8 cellular contexts compared by ENCODE assay signal in the genomic region with DNA sequence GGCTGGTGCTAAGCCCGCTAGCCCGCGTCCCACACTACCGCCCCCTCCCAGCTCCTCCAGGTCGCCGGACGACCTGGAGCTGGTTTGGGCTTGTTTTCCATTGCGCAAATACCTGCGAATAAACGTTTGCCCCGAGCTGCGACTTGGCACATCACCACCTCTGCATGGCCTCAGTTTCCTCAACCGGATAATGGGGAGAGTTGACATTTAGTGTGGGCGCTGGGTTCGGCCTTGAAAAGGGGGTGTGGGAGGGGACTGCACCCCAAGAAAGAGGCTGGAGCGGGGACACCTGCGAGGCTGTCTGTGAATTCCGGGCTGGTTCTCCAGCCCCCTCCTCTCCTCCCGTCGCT. TPM values are rescaled to one million over a fixed set of nuclear protein-coding genes. Genes with fewer than 3 reads are reported as not detected.
DNase-seq lines count a peak whose midpoint lies in the region; ATAC-seq and TF ChIP-seq lines count a peak whose summit lies in the region.

No MANE protein-coding gene starts in this region.

- TF ChIP-seq EP300 in suprapubic skin (IDR thresholded peaks at IDR 0.05), result no peak

- H3K27ac ChIP-seq in adrenal gland (peak overlapping the region; percentile 96 to 100 (median 98)), suprapubic skin (peak overlapping the region; percentile 91)

- TF ChIP-seq CTCF in BJ (IDR thresholded peaks at IDR 0.05; ENCODE audit: insufficient read depth, low read depth, low read length) (no peak), adrenal gland (IDR thresholded peaks at IDR 0.05) (no peak), suprapubic skin (IDR thresholded peaks at IDR 0.05) (no peak)

- H3K4me1 ChIP-seq in adrenal gland (replicated peaks in 1 of 2) (peaks cover 22 to 27% of the 10 kb centered on the region in 2 donors), suprapubic skin (peaks cover 51% of the 10 kb centered on the region)

- ATAC-seq in HG03520 (IDR thresholded peaks at IDR 0.05; ENCODE audit: unreplicated experiment), result peak; percentile 2

- WGBS in adrenal gland, 4 donors, result 0 to 1% (median 0%) methylated on average over 8 to 20 of the region's 20 CpGs
- under 1% methylated on average over 16 of the region's 20 CpGs for WGBS in suprapubic skin

- CTCF ChIA-PET in BJ (lab: Yijun Ruan, JAX), result interaction anchor here (1.2 to 6.5 kb wide), 4 partner anchors 9 to 40 kb away, joined by 3 to 48 read pairs (median 4); partner anchors contain the start of gene JUND

- H3K9me3 ChIP-seq in adrenal gland (replicated peaks in 1 of 3) (no peaks in the 10 kb centered on the region), suprapubic skin (no peaks in the 10 kb centered on the region)

- H3K36me3 ChIP-seq in BJ (ENCODE audit: control insufficient read depth, insufficient read depth, low read length) (no peaks in the 10 kb centered on the region), adrenal gland (replicated peaks in 1 of 2) (no peaks in the 10 kb centered on the region), suprapubic skin (no peaks in the 10 kb centered on the region)

- DNase-seq in BJ (ENCODE audit: low read depth) (no peak), adrenal gland (peak in 3 of 7 donors; percentile 62 to 80 (median 77)), kidney glomerular epithelial cell (lab: John Stamatoyannopoulos, UW) (peak; percentile 8), suprapubic skin (ENCODE audit: low spot score in 2 of 2) (no peak), NCI-H1930 (lab: John Stamatoyannopoulos, UW) (no peak), NCI-H146 treated with DMSO at 0.1 percent for 48 hours (lab: John Stamatoyannopoulos, UW; ENCODE audit: unreplicated experiment) (no peak), A172 (ENCODE audit: low spot score) (no peak)

- POLR2A ChIA-PET in BJ (lab: Charles Lee), result interaction anchor here (1.5 to 2.4 kb wide), 2 partner anchors 11 to 13 kb away, joined by 9 to 41 read pairs; partner anchors contain the start of gene JUND

- intact Hi-C loops in adrenal gland (cut with DNase I), result no loop called here

- peak; percentile 11 to 12 for TF ChIP-seq POLR2A in adrenal gland (IDR thresholded peaks at IDR 0.05)
- no peak for TF ChIP-seq POLR2A in suprapubic skin (IDR thresholded peaks at IDR 0.05)

- no peaks in the 10 kb centered on the region for H3K27me3 ChIP-seq in BJ (ENCODE audit: control insufficient read depth, insufficient read depth, low read length)
- no peaks in the 10 kb centered on the region for H3K27me3 ChIP-seq in adrenal gland
- H3K27me3 ChIP-seq in suprapubic skin, result no peaks in the 10 kb centered on the region

- H3K4me3 ChIP-seq in BJ (ENCODE audit: low read depth, low read length) (peak overlapping the region; percentile 63), adrenal gland (peak overlapping the region in 3 of 4 donors; percentile 69 to 82 (median 82)), suprapubic skin (peak overlapping the region; percentile 72)

RNA-seq across cellular contexts. Expression of gene JUND, which starts 11.0 kb away (rescaled TPM):
- polyA plus RNA-seq in BJ (2011; rRNA removed) (92.0 and 124 TPM in 2 replicates), adrenal gland (100 to 1,000 TPM in 2 of 3 donors, 10 to 100 TPM in 1; 35.9 to 226 (median 104) TPM)
- polyA minus RNA-seq in BJ (2011; rRNA and poly(A)+ RNA removed), result 29.6 and 35.4 TPM in 2 replicates
- total RNA-seq in adrenal gland (100 to 1,000 TPM; 181 to 533 (median 361) TPM), suprapubic skin (100 to 1,000 TPM; 330 to 579 (median 396) TPM)
- total RNA-seq in A172 (2014; rRNA removed; shearing (Covaris generic)), result 91.3 and 129 TPM in 2 replicates

RNA-seq across cellular contexts. Expression of gene IQCN, which starts 18.2 kb away (rescaled TPM):
- polyA plus RNA-seq in BJ (2011; rRNA removed) (0.82 and 1.5 TPM in 2 replicates), adrenal gland (10 to 100 TPM in 1 of 3 donors, 1 to 10 TPM in 1, under 1 TPM in 1; 0.59 to 45.2 (median 6.0) TPM)
- polyA minus RNA-seq in BJ (2011; rRNA and poly(A)+ RNA removed), result 1.5 and 2.4 TPM in 2 replicates
- total RNA-seq in adrenal gland (1 to 10 TPM in 7 of 8 donors, under 1 TPM in 1; 0.30 to 5.4 (median 2.4) TPM), suprapubic skin (10 to 100 TPM in 3 of 4 donors, 1 to 10 TPM in 1; 8.1 to 27.6 (median 13.6) TPM)
- 0.69 and 1.2 TPM in 2 replicates for total RNA-seq in A172 (2014; rRNA removed; shearing (Covaris generic))

RNA-seq across cellular contexts. Expression of gene LSM4, which starts 30.4 kb away (rescaled TPM):
- 94.7 and 99.8 TPM in 2 replicates for polyA plus RNA-seq in BJ (2011; rRNA removed)
- 20.3 and 29.5 TPM in 2 replicates for polyA minus RNA-seq in BJ (2011; rRNA and poly(A)+ RNA removed)
- 100 to 1,000 TPM; 107 to 290 (median 161) TPM for total RNA-seq in adrenal gland
- polyA plus RNA-seq in adrenal gland, result 100 to 1,000 TPM; 105 to 195 (median 120) TPM
- total RNA-seq in suprapubic skin, result 100 to 1,000 TPM in 2 of 4 donors, 10 to 100 TPM in 2; 53.1 to 115 (median 103) TPM
- 403 and 478 TPM in 2 replicates for total RNA-seq in A172 (2014; rRNA removed; shearing (Covaris generic))

RNA-seq across cellular contexts. Expression of gene PGPEP1, which starts 48.0 kb away (rescaled TPM):
- 30.7 and 32.2 TPM in 2 replicates for polyA plus RNA-seq in BJ (2011; rRNA removed)
- 58.0 and 104 TPM in 2 replicates for polyA minus RNA-seq in BJ (2011; rRNA and poly(A)+ RNA removed)
- 10 to 100 TPM; 31.6 to 89.2 (median 58.6) TPM for total RNA-seq in adrenal gland
- 10 to 100 TPM; 20.3 to 46.1 (median 21.1) TPM for polyA plus RNA-seq in adrenal gland
- total RNA-seq in suprapubic skin, result 1 to 10 TPM; 4.6 to 8.0 (median 7.6) TPM
- total RNA-seq in A172 (2014; rRNA removed; shearing (Covaris generic)), result 14.6 and 19.1 TPM in 2 replicates

Comparison
In these comparisons a context has a peak if more than half of its experiments do, and no peak if none do; other contexts are left out.
1. POLR2A ChIP-seq: peak in adrenal gland (2 of 2); none in suprapubic skin (0 of 2).
2. Peak in every context shown above with its lines, with median percentiles within 50 percentile points of each other: H3K4me3 ChIP-seq.